ENCODE assay signal across 7 cellular contexts in genomic region chr5:130799015-130799414, GRCh38.
"Had no signal": no experiment of that assay in that cellular context is flagged by ENCODE, and none has a peak within 500 bp of the region (broad histone marks: within the 10 kb centered on the region; RNA-seq: fewer than 3 reads in every experiment).

No MANE protein-coding gene starts in this region.

- DNase-seq: GDM1, GF-D8 had no signal

- FAIRE-seq: GM12891, GM12892, GM18507, GM19239 had no signal

- H3K4me3 ChIP-seq: GM12878 had no signal

- ATAC-seq: GM12878 had no signal
